ENCODE assay signal across 17 cellular contexts in the genomic region with DNA sequence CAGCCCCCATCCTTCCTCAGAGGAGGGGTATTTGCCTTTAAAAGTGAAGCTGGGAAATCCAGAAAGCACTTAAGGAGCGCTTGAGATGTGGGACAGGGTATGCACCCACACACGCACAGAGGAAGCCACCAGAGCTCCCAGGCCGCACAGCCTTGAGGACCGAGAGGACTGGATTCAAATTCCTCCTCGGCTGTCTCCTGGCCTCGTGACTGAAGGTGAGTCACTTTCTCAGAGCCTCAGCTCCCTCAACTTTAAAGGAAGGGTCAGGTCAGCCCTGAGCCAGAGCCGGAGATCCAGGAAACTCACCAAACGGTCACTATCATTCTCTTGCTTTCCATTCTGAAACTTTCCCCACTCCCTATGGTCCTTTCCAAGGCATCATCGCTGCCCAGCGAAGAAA. TPM values are rescaled to one million over a fixed set of nuclear protein-coding genes. Genes with fewer than 3 reads are reported as not detected.
A peak's percentile ranks its signal among the peaks of the same experiment; 100 is the strongest.
DNase-seq lines count a peak whose midpoint lies in the region; ATAC-seq, FAIRE-seq and TF ChIP-seq lines count a peak whose summit lies in the region.
"Had no signal": no experiment of that assay in that cellular context is flagged by ENCODE, and none has a peak within 500 bp of the region (broad histone marks: within the 10 kb centered on the region; RNA-seq: fewer than 3 reads in every experiment).

No MANE protein-coding gene starts in this region.

- no peaks in the 10 kb centered on the region for H3K9me3 Mint-ChIP-seq in activated naive CD4-positive, alpha-beta T cell treated with anti-CD3 and anti-CD28 coated beads, Interleukin-2, amount 50 U/mL, for 24 hours
- H3K9me3 Mint-ChIP-seq in activated T-helper 17 cell treated with anti-CD3 and anti-CD28 coated beads, Interleukin-2, amount 50 U/mL, for 72 hours = no peaks in the 10 kb centered on the region

- H3K4me3 ChIP-seq in keratinocyte (ENCODE audit: control insufficient read depth in 2 of 3, extremely low read depth in 1 of 3, insufficient read depth in 2 of 3, low read depth in 1 of 3, low read length in 3 of 3) (no peak overlapping the region), upper lobe of left lung (no peak overlapping the region)

- dilution Hi-C loops in keratinocyte (cut with MboI; ENCODE audit: extremely low pct_ligation_motif_present, low sequenced_read_pairs) = no loop called here

- TF ChIP-seq EP300 in upper lobe of left lung (IDR thresholded peaks at IDR 0.05) = no peak

- H3K9me1 ChIP-seq in keratinocyte (ENCODE audit: control insufficient read depth, extremely low read depth, insufficient read depth, low read length) = no peaks in the 10 kb centered on the region

- ATAC-seq in activated T-helper 17 cell treated with anti-CD3 and anti-CD28 coated beads, Interleukin-2, amount 50 U/mL, for 72 hours (replicated peaks) = peak; percentile 20
- ATAC-seq in upper lobe of left lung (ENCODE audit: low FRiP score in 2 of 2) (no peak), HG02763 (IDR thresholded peaks at IDR 0.05; ENCODE audit: unreplicated experiment) (no peak)

- no peaks in the 10 kb centered on the region for H4K20me1 ChIP-seq in keratinocyte (ENCODE audit: control insufficient read depth, extremely low read depth, insufficient read depth, low read length)

- peaks cover 90% of the 10 kb centered on the region for H3K4me1 Mint-ChIP-seq in activated naive CD4-positive, alpha-beta T cell treated with anti-CD3 and anti-CD28 coated beads, Interleukin-2, amount 50 U/mL, for 24 hours
- H3K4me1 Mint-ChIP-seq in activated T-helper 17 cell treated with anti-CD3 and anti-CD28 coated beads, Interleukin-2, amount 50 U/mL, for 72 hours = peaks cover 73% of the 10 kb centered on the region

- peak overlapping the region; percentile 73 for H3K4me3 Mint-ChIP-seq in activated naive CD4-positive, alpha-beta T cell treated with anti-CD3 and anti-CD28 coated beads, Interleukin-2, amount 50 U/mL, for 24 hours
- H3K4me3 Mint-ChIP-seq in activated T-helper 17 cell treated with anti-CD3 and anti-CD28 coated beads, Interleukin-2, amount 50 U/mL, for 72 hours = peak overlapping the region; percentile 96
- H3K4me3 Mint-ChIP-seq: HFFc6 had no signal

- H3K4me1 ChIP-seq in keratinocyte (ENCODE audit: control insufficient read depth, extremely low read depth, insufficient read depth, low read length) (peaks cover 29% of the 10 kb centered on the region), upper lobe of left lung (peaks cover 0 to 12% (median 3%) of the 10 kb centered on the region in 4 donors)
- H3K4me1 ChIP-seq: parathyroid adenoma had no signal

- peak overlapping the region; percentile 68 for H3K4me2 ChIP-seq in keratinocyte (ENCODE audit: control insufficient read depth, extremely low read depth, insufficient read depth, low read depth, low read length)

- TF ChIP-seq CTCF in keratinocyte (optimal IDR thresholded peaks at IDR 0.05 in 1 of 3, IDR thresholded peaks at IDR 0.05 in 1 of 3, conservative IDR thresholded peaks at IDR 0.05 in 1 of 3; ENCODE audit: extremely low read depth in 1 of 3, insufficient read depth in 2 of 3, low read length in 3 of 3) = no peak
- no peak for TF ChIP-seq CTCF in upper lobe of left lung (IDR thresholded peaks at IDR 0.05)

- no peaks in the 10 kb centered on the region for H3K36me3 Mint-ChIP-seq in activated naive CD4-positive, alpha-beta T cell treated with anti-CD3 and anti-CD28 coated beads, Interleukin-2, amount 50 U/mL, for 24 hours
- H3K36me3 Mint-ChIP-seq in activated T-helper 17 cell treated with anti-CD3 and anti-CD28 coated beads, Interleukin-2, amount 50 U/mL, for 72 hours (ENCODE audit: low read depth) = peaks cover 93% of the 10 kb centered on the region

- peaks cover 92% of the 10 kb centered on the region for H3K79me2 ChIP-seq in keratinocyte (ENCODE audit: control insufficient read depth, insufficient read depth, low read length)
- H3K79me2 ChIP-seq: parathyroid adenoma had no signal

- peak overlapping the region; percentile 97 for H3K27ac Mint-ChIP-seq in activated naive CD4-positive, alpha-beta T cell treated with anti-CD3 and anti-CD28 coated beads, Interleukin-2, amount 50 U/mL, for 24 hours
- H3K27ac Mint-ChIP-seq in activated T-helper 17 cell treated with anti-CD3 and anti-CD28 coated beads, Interleukin-2, amount 50 U/mL, for 72 hours = peak overlapping the region; percentile 88
- H3K27ac Mint-ChIP-seq: HFFc6 had no signal

- H3K9ac ChIP-seq in keratinocyte (ENCODE audit: control insufficient read depth, extremely low read depth, insufficient read depth, low read length) = no peak overlapping the region
- H3K9ac ChIP-seq: parathyroid adenoma had no signal

- no peaks in the 10 kb centered on the region for H3K27me3 ChIP-seq in keratinocyte (ENCODE audit: control insufficient read depth, extremely low read depth, insufficient read depth, low read length)
- H3K27me3 ChIP-seq in upper lobe of left lung = peaks cover 0 to 10% (median 5%) of the 10 kb centered on the region in 4 donors

- peaks cover 14 to 18% of the 10 kb centered on the region in 2 experiments for H3K36me3 ChIP-seq in keratinocyte (ENCODE audit: control insufficient read depth in 2 of 2, extremely low read depth in 1 of 2, insufficient read depth in 2 of 2, low read length in 2 of 2)
- H3K36me3 ChIP-seq in upper lobe of left lung = no peaks in the 10 kb centered on the region

- whole genome bisulfite sequencing in upper lobe of left lung, 2 donors = 58 to 73% methylated on average over 8 to 10 of the region's 10 CpGs

- H3K27ac ChIP-seq in keratinocyte (ENCODE audit: control insufficient read depth, insufficient read depth, low read length) (peak overlapping the region; percentile 22), upper lobe of left lung (peak overlapping the region in 1 of 4 donors; percentile 30)
- H3K27ac ChIP-seq: parathyroid adenoma had no signal

- no peak overlapping the region for H2AFZ ChIP-seq in keratinocyte (ENCODE audit: control insufficient read depth, low read length)
- H2AFZ ChIP-seq: parathyroid adenoma had no signal

- H3K27me3 Mint-ChIP-seq in activated naive CD4-positive, alpha-beta T cell treated with anti-CD3 and anti-CD28 coated beads, Interleukin-2, amount 50 U/mL, for 24 hours = no peaks in the 10 kb centered on the region
- no peaks in the 10 kb centered on the region for H3K27me3 Mint-ChIP-seq in activated T-helper 17 cell treated with anti-CD3 and anti-CD28 coated beads, Interleukin-2, amount 50 U/mL, for 72 hours

- TF ChIP-seq POLR2A in upper lobe of left lung (IDR thresholded peaks at IDR 0.05) = no peak
- no peak for TF ChIP-seq POLR2A in erythroblast (IDR thresholded peaks at IDR 0.05; ENCODE audit: low read length)

- DNase-seq in activated naive CD4-positive, alpha-beta T cell (lab: John Stamatoyannopoulos, UW) = no peak
- DNase-seq in keratinocyte (ENCODE audit: low read depth, low spot score) (no peak), upper lobe of left lung (no peak), NCI-H1092 (lab: John Stamatoyannopoulos, UW) (no peak), erythroblast (lab: John Stamatoyannopoulos, UW) (no peak)
- DNase-seq: activated CD8-positive, alpha-beta memory T cell treated with anti-CD3 and anti-CD28 coated beads, Interleukin-2, amount 50 U/mL, for 4 hours; DMS79; foreskin fibroblast; HFFc6; midbrain; NCI-H2081; NCI-H748 treated with DMSO at 0.1 percent for 48 hours had no signal

- H3K9me3 ChIP-seq in keratinocyte (ENCODE audit: control insufficient read depth, low read depth, low read length) (peaks cover 5% of the 10 kb centered on the region), upper lobe of left lung (peaks cover 11 to 17% (median 12%) of the 10 kb centered on the region in 4 donors)

- FAIRE-seq in keratinocyte (lab: Jason Lieb, UNC) = peak; percentile 55
- FAIRE-seq: TTC549 had no signal

RNA-seq across cellular contexts. Expression of gene BCL11B, which starts 37.6 kb away (rescaled TPM):
- 10 to 100 TPM; 51.4 to 52.9 TPM for total RNA-seq in activated T-helper 17 cell treated with anti-CD3 and anti-CD28 coated beads, Interleukin-2, amount 50 U/mL, for 72 hours
- 3.6 to 6.4 TPM (median 5.2 TPM) in 3 replicates for polyA plus RNA-seq in keratinocyte
- 2.3 TPM for polyA plus RNA-seq in keratinocyte (2011; ENCODE audit: low read depth)
- 2.6 and 3.0 TPM in 2 replicates for polyA plus RNA-seq in keratinocyte (2011; cell fraction: cytosol; rRNA removed)
- polyA plus RNA-seq in keratinocyte (2011; cell fraction: nucleus; rRNA removed) = 10.9 and 11.1 TPM in 2 replicates
- 3.9 and 7.8 TPM in 2 replicates for polyA plus RNA-seq in keratinocyte (2012; ENCODE audit: low replicate concordance)
- polyA minus RNA-seq in keratinocyte = 6.5 to 9.3 TPM (median 8.7 TPM) in 3 replicates
- 9.4 TPM for polyA minus RNA-seq in keratinocyte (2011; cell fraction: cytosol; rRNA and poly(A)+ RNA removed)
- 17.1 and 20.4 TPM in 2 replicates for polyA minus RNA-seq in keratinocyte (2011; cell fraction: nucleus; rRNA and poly(A)+ RNA removed)
- 1 to 10 TPM; 1.1 to 4.5 (median 2.2) TPM for total RNA-seq in upper lobe of left lung

Comparison
In these comparisons a context has a peak if more than half of its experiments do, and no peak if none do; other contexts are left out.
1. RNA of gene BCL11B, which starts 37.6 kb away (total RNA-seq): 51.4 to 52.9 TPM in activated T-helper 17 cell treated with anti-CD3 and anti-CD28 coated beads, Interleukin-2, amount 50 U/mL, for 72 hours; 1.1 to 4.5 TPM in upper lobe of left lung; every median in the first group is over 4 times any median in the second.